ENCODE assay signal across 17 cellular contexts in the genomic region with DNA sequence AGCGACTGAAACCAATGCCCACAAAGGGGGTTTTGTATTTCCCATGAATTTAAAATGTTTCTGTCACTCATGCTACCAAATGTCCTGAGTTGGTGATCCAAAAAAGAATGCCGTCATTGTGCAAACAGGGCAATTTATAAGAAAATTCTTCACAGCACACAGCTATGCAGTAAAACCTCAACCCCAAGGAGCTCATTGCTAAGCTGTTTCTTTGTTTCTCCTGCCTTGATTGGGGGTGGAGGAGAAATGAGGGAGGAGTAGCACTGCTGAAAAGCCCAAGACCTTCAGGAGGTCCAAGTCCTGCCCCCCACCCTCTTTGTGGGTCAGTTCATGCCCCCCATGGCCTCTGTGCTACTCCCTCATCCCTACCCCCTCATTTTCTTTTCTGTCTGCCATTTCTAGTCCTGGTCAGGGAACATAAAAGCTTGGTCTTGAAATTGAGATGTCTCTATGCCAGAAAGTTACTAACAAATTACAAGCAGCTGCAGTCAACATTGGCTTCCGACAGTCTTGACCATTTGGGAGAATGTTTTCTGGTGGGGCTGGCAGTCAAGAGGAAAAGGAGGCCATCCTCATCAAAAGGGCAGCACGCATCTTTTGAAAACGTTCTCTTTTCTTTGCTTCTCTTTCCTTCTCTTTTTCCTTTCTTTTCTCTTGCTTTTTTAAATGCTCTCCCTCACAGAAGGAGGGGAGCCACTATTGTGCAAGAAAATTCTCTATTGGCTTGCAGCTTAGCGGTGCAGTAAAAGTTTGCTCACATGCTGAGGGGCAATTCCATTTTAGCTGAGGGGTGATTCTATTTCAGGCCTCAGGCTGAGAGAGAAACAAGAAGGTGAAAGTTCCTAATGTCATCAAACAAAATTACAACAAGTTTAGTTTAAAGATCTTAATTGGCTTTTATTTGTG.
DNase-seq lines count a peak whose midpoint lies in the region; ATAC-seq and TF ChIP-seq lines count a peak whose summit lies in the region.
"Had no signal": no experiment of that assay in that cellular context is flagged by ENCODE, and none has a peak within 500 bp of the region (broad histone marks: within the 10 kb centered on the region; RNA-seq: fewer than 3 reads in every experiment).

No MANE protein-coding gene starts in this region.

- in situ Hi-C loops in GM13976 (cut with MboI; ENCODE audit: low sequenced_read_pairs, unreplicated experiment), result loop anchor here (10.0 kb wide), 1 partner anchor 62 kb away; no protein-coding TSS in a partner anchor

- ATAC-seq in HG02610 (IDR thresholded peaks at IDR 0.05; ENCODE audit: unreplicated experiment), result no peak
- no peak for ATAC-seq in HG02798 (IDR thresholded peaks at IDR 0.05; ENCODE audit: poor library complexity, unreplicated experiment)
- ATAC-seq: upper lobe of right lung had no signal

- H3K27ac ChIP-seq in C4-2B, result peak overlapping the region; percentile 16; the same call in 1 of the 2 replicates
- H3K27ac ChIP-seq in mesodermal cell (ENCODE audit: low read depth, low read length, severe bottlenecking), result peak overlapping the region; percentile 36
- H3K27ac ChIP-seq: upper lobe of right lung had no signal

- DNase-seq in M059J (ENCODE audit: low read depth), result peak; percentile 82
- peak; percentile 72 for DNase-seq in choroid plexus epithelial cell (ENCODE audit: low read depth)
- DNase-seq in head of caudate nucleus, result no peak
- DNase-seq in GM13976 (ENCODE audit: low spot score), result no peak
- DNase-seq: activated CD8-positive, alpha-beta memory T cell treated with anti-CD3 and anti-CD28 coated beads, Interleukin-2, amount 50 U/mL, for 4 hours; anterior cingulate cortex; hypothalamus; MG63; midbrain; NCI-H446 treated with DMSO at 0.1 percent for 48 hours; SHP77; upper lobe of right lung had no signal

- WGBS in mesodermal cell (ENCODE audit: insufficient coverage in 2 of 2), 2 experiments, result 36 to 80% methylated on average over 1 to 4 of the region's 6 CpGs

- H3K9me3 ChIP-seq in mesodermal cell (ENCODE audit: control insufficient read depth, low read length), result no peaks in the 10 kb centered on the region
- H3K9me3 ChIP-seq: MG63, upper lobe of right lung had no signal

- intact Hi-C loops in head of caudate nucleus (cut with DNase I), result no loop called here

- TF ChIP-seq CTCF in C4-2B (conservative IDR thresholded peaks at IDR 0.05), result no peak
- TF ChIP-seq CTCF in choroid plexus epithelial cell (conservative IDR thresholded peaks at IDR 0.05; ENCODE audit: low read depth, low read length), result no peak
- TF ChIP-seq CTCF in GM13976 (IDR thresholded peaks at IDR 0.05; ENCODE audit: borderline replicate concordance, control extremely low read depth, extremely low read depth, insufficient read depth, missing control alignments), result no peak

- no peak overlapping the region for H3K4me3 ChIP-seq in choroid plexus epithelial cell (ENCODE audit: low read depth, low read length)
- H3K4me3 ChIP-seq in mesodermal cell (ENCODE audit: extremely low read depth, insufficient read depth, low read length, poor library complexity, severe bottlenecking), result no peak overlapping the region
- H3K4me3 ChIP-seq: MG63, skin epidermis, upper lobe of right lung had no signal

- H3K36me3 ChIP-seq in mesodermal cell (ENCODE audit: control insufficient read depth, insufficient read depth, low read length), result no peaks in the 10 kb centered on the region
- H3K36me3 ChIP-seq: MG63, upper lobe of right lung had no signal

- H3K4me1 ChIP-seq in mesodermal cell (ENCODE audit: control insufficient read depth, insufficient read depth, low read length, poor library complexity, severe bottlenecking), result no peaks in the 10 kb centered on the region
- H3K4me1 ChIP-seq: upper lobe of right lung had no signal

Comparison
In these comparisons a context has a peak if more than half of its experiments do, and no peak if none do; other contexts are left out.
1. DNase-seq: peak in M059J (single experiment) and choroid plexus epithelial cell (single experiment); none in head of caudate nucleus (0 of 42) and GM13976 (single experiment).